Comparison of ENCODE assay signal across 14 cellular contexts in the genomic region with DNA sequence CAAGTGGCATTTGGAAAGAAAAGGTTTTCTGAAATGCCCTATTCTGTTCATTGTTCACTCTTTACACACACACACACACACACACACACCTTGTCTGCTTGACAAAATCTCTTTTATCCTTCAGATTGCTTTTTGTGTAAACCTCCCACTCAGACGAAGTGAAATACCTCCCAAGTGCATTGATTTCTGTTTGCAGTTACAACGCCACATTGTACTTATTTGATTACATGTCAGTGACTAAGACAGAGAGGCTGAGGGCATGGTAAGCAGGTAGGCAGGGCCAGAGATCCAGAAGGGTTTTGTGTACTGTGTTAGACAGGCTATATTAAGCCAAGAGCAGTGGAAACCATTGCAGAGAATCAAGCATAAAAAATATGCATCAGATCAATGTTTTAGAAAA.
"Had no signal": no experiment of that assay in that cellular context is flagged by ENCODE, and none has a peak within 500 bp of the region (broad histone marks: within the 10 kb centered on the region; RNA-seq: fewer than 3 reads in every experiment).

No MANE protein-coding gene starts in this region.

- H3K4me1 ChIP-seq: ascending aorta, left ventricle myocardium inferior, parathyroid adenoma had no signal

- H3K4me3 ChIP-seq: ascending aorta, dorsolateral prefrontal cortex, left ventricle myocardium inferior had no signal

- H3K27me3 ChIP-seq: ascending aorta, dorsolateral prefrontal cortex had no signal

- H3K27ac ChIP-seq: ascending aorta, dorsolateral prefrontal cortex, left ventricle myocardium inferior, parathyroid adenoma had no signal

- ATAC-seq: activated CD8-positive, alpha-beta memory T cell treated with anti-CD3 and anti-CD28 coated beads, Interleukin-2, amount 10 ng/mL, durations not matched to agents 7 days and 5 days; esophagus mucosa; naive thymus-derived CD4-positive, alpha-beta T cell had no signal

- H3K9me3 ChIP-seq: ascending aorta, left ventricle myocardium inferior had no signal

- H3K36me3 ChIP-seq: ascending aorta, left ventricle myocardium inferior had no signal

- DNase-seq: activated CD4-positive, alpha-beta memory T cell treated with anti-CD3 and anti-CD28 coated beads for 36 hours; activated CD4-positive, alpha-beta T cell treated with anti-CD3 and anti-CD28 coated beads for 36 hours; activated CD8-positive, alpha-beta memory T cell treated with anti-CD3 and anti-CD28 coated beads, Interleukin-2, amount 10 ng/mL, durations not matched to agents 7 days and 5 days; activated naive CD4-positive, alpha-beta T cell treated with anti-CD3 and anti-CD28 coated beads, Interleukin-2, amount 10 ng/mL, durations not matched to agents 7 days and 5 days; activated T-cell treated with anti-CD3 and anti-CD28 coated beads, Interleukin-2, amount 50 U/mL, for 1 hour; dorsolateral prefrontal cortex; left ventricle myocardium inferior; naive thymus-derived CD4-positive, alpha-beta T cell; stimulated activated CD4-positive, alpha-beta T cell treated with anti-CD3 and anti-CD28 coated beads, Interleukin-4, amount 100 ng/mL, for 24 hours; stimulated activated naive CD4-positive, alpha-beta T cell treated with Interleukin-2 at 50 U/mL for 16 hours; T-helper 2 cell had no signal
